ENCODE assay signal across 8 cellular contexts in genomic region chr5:142015781-142016533, GRCh38. TPM values are rescaled to one million over a fixed set of nuclear protein-coding genes. Genes with fewer than 3 reads are reported as not detected.
A peak's percentile ranks its signal among the peaks of the same experiment; 100 is the strongest.
DNase-seq lines count a peak whose midpoint lies in the region; ATAC-seq, FAIRE-seq and TF ChIP-seq lines count a peak whose summit lies in the region.

No MANE protein-coding gene starts in this region.

- TF ChIP-seq POLR2A in HepG2 (IDR thresholded peaks at IDR 0.05; ENCODE audit: insufficient read depth in 1 of 2, low read depth in 2 of 2, low read length in 2 of 2) (no peak), tibial nerve (IDR thresholded peaks at IDR 0.05) (no peak)

- no peak overlapping the region for H2BK120ac ChIP-seq in H9 (ENCODE audit: low read depth, low read length, poor library complexity, severe bottlenecking)

- no peak overlapping the region for H3K14ac ChIP-seq in H9 (ENCODE audit: insufficient read depth, low read length)

- H2BK20ac ChIP-seq in H9 (ENCODE audit: low read depth, low read length, poor library complexity, severe bottlenecking), result no peak overlapping the region

- no peaks in the 10 kb centered on the region for H3K27me3 ChIP-seq in CD4-positive, alpha-beta T cell (ENCODE audit: control insufficient read depth, insufficient read depth, low read length)
- no peaks in the 10 kb centered on the region for H3K27me3 ChIP-seq in H9 (ENCODE audit: insufficient read depth, low read length)
- H3K27me3 ChIP-seq in PC-3 (ENCODE audit: low read length), result no peaks in the 10 kb centered on the region
- H3K27me3 ChIP-seq in HepG2 (ENCODE audit: control insufficient read depth in 1 of 2, insufficient read depth in 2 of 2, low read length in 2 of 2), result peaks cover 0 to 5% of the 10 kb centered on the region in 2 experiments; a peak in 1 of 5 replicates
- H3K27me3 ChIP-seq in tibial nerve, result no peaks in the 10 kb centered on the region

- H4K20me1 ChIP-seq in H9 (ENCODE audit: control insufficient read depth, insufficient read depth, insufficient read length) (no peaks in the 10 kb centered on the region), PC-3 (ENCODE audit: low read length) (no peaks in the 10 kb centered on the region), HepG2 (ENCODE audit: insufficient read depth, low read length) (no peaks in the 10 kb centered on the region)

- H3K4me3 ChIP-seq in PC-3 (ENCODE audit: low read length) (peak overlapping the region; percentile 23; the same call in 1 of the 2 replicates), HepG2 (replicated peaks in 1 of 3; ENCODE audit: insufficient read depth in 1 of 3, low read depth in 2 of 3, low read length in 3 of 3) (no peak overlapping the region), tibial nerve (no peak overlapping the region)

- H3K4me2 ChIP-seq in H9 (ENCODE audit: insufficient read depth, insufficient read length, low read length), result no peak overlapping the region
- H3K4me2 ChIP-seq in PC-3 (ENCODE audit: low read length), result peak overlapping the region; percentile 59
- H3K4me2 ChIP-seq in HepG2 (ENCODE audit: low read depth, low read length), result no peak overlapping the region

- CTCF ChIA-PET in CD4-positive, alpha-beta T cell (lab: Charles Lee), result interaction anchor here (0.7 to 3.1 kb wide), 19 partner anchors 9 to 137 kb away, joined by 3 to 15 read pairs (median 3); partner anchors contain the start of gene RNF14
- CTCF ChIA-PET in PC-3 (lab: Charles Lee), result interaction anchor here (0.6 to 0.7 kb wide), 2 partner anchors 12 to 128 kb away, joined by 3 to 10 read pairs; no protein-coding TSS in a partner anchor
- CTCF ChIA-PET in HepG2 (lab: Yijun Ruan, JAX; ENCODE audit: low intra/inter-chr PET ratio, low total read pairs), result interaction anchor here (1.2 to 2.1 kb wide), 2 partner anchors 24 to 324 kb away, joined by 6 to 9 read pairs; no protein-coding TSS in a partner anchor

- H3T11ph ChIP-seq in H9 (ENCODE audit: low read length), result no peak overlapping the region

- H2BK5ac ChIP-seq in H9 (ENCODE audit: insufficient read length, low read length), result no peak overlapping the region

- no peaks in the 10 kb centered on the region for H3K79me1 ChIP-seq in H9 (ENCODE audit: insufficient read depth, low read depth, low read length, poor library complexity, severe bottlenecking)

- no peaks in the 10 kb centered on the region for H3K9me3 ChIP-seq in CD4-positive, alpha-beta T cell (ENCODE audit: control insufficient read depth, low read length)
- H3K9me3 ChIP-seq in H9 (ENCODE audit: control insufficient read depth, low read depth, low read length), result no peaks in the 10 kb centered on the region
- no peaks in the 10 kb centered on the region for H3K9me3 ChIP-seq in PC-3 (ENCODE audit: low read length)
- peaks cover 6% of the 10 kb centered on the region; the same call in 1 of the 2 replicates for H3K9me3 ChIP-seq in HepG2 (ENCODE audit: low read length)
- no peaks in the 10 kb centered on the region for H3K9me3 ChIP-seq in tibial nerve

- no peaks in the 10 kb centered on the region for H3K9me2 ChIP-seq in PC-3 (replicated peaks; ENCODE audit: low read length)

- peaks cover 8% of the 10 kb centered on the region for H3K23me2 ChIP-seq in H9 (ENCODE audit: insufficient read length, low read depth, low read length, poor library complexity, severe bottlenecking)

- peak overlapping the region; percentile 72 for H3K27ac ChIP-seq in CD4-positive, alpha-beta T cell (ENCODE audit: low read depth, low read length)
- no peak overlapping the region for H3K27ac ChIP-seq in H9 (ENCODE audit: insufficient read length, low read depth, low read length)
- H3K27ac ChIP-seq in PC-3 (ENCODE audit: low read length), result peak overlapping the region; percentile 90
- no peak overlapping the region for H3K27ac ChIP-seq in HepG2 (ENCODE audit: extremely low read length, insufficient read depth, low read length)
- peak overlapping the region in 3 of 4 donors; percentile 51 to 65 (median 58) for H3K27ac ChIP-seq in tibial nerve

- H3K79me2 ChIP-seq in H9 (ENCODE audit: insufficient read depth, low read length) (no peaks in the 10 kb centered on the region), PC-3 (ENCODE audit: low read length) (peaks cover 13% of the 10 kb centered on the region), HepG2 (ENCODE audit: insufficient read depth, low read length) (no peaks in the 10 kb centered on the region)

- H3K36me3 ChIP-seq in PC-3 (ENCODE audit: low read depth, low read length) (no peaks in the 10 kb centered on the region), HepG2 (replicated peaks in 1 of 2; ENCODE audit: control insufficient read depth in 1 of 2, insufficient read depth in 2 of 2, low read length in 2 of 2) (no peaks in the 10 kb centered on the region), tibial nerve (peaks cover 0 to 8% (median 0%) of the 10 kb centered on the region in 3 donors)

- DNase-seq in CD4-positive, alpha-beta T cell, result peak in 3 of 10 experiments; percentile 13 to 32 (median 17)
- DNase-seq in H9 (no peak), PC-3 (peak; percentile 72), HepG2 (ENCODE audit: low spot score) (no peak), tibial nerve (ENCODE audit: low spot score in 2 of 2) (no peak), KG1 (lab: John Stamatoyannopoulos, UW) (no peak), NCI-H2081 (lab: John Stamatoyannopoulos, UW) (no peak)
- peak; percentile 55 to 71 for DNase-seq in activated naive CD4-positive, alpha-beta T cell treated with anti-CD3 and anti-CD28 coated beads, Interleukin-2, amount 50 U/mL, for 72 hours (ENCODE audit: low spot score in 2 of 2)

- no peak for FAIRE-seq in HepG2 (lab: Jason Lieb, UNC)

- H2BK12ac ChIP-seq in H9 (ENCODE audit: insufficient read length, low read depth, low read length), result peak overlapping the region; percentile 20

- no peak overlapping the region for H3K18ac ChIP-seq in H9 (ENCODE audit: insufficient read length, low read depth, low read length)

- H2AK5ac ChIP-seq in H9 (ENCODE audit: insufficient read length, low read length), result no peak overlapping the region

- BruUV-seq in PC-3 (replicated peaks; lab: Mats Ljungman, UMichigan), result no TSS peak
- no TSS peak for BruUV-seq in HepG2 (replicated peaks; lab: Mats Ljungman, UMichigan)

- H2AFZ ChIP-seq in H9 (ENCODE audit: low read length), result no peak overlapping the region
- H2AFZ ChIP-seq in PC-3 (ENCODE audit: low read length), result peak overlapping the region; percentile 42
- no peak overlapping the region for H2AFZ ChIP-seq in HepG2 (ENCODE audit: low read length)

- POLR2A ChIA-PET in CD4-positive, alpha-beta T cell (lab: Charles Lee), result interaction anchor here (0.6 to 3.3 kb wide), 13 partner anchors 9 to 314 kb away, joined by 3 to 53 read pairs (median 4); partner anchors contain the start of genes NDFIP1 and RNF14
- POLR2A ChIA-PET in PC-3 (lab: Charles Lee; ENCODE audit: unreplicated experiment), result no interaction called here
- POLR2A ChIA-PET in HepG2 (lab: Yijun Ruan, JAX), result no interaction called here

- intact Hi-C loops in CD4-positive, alpha-beta T cell (cut with DNase I, micrococcal nuclease), result loop anchor here (1.0 to 10.0 kb wide), 7 partner anchors 9 to 339 kb away; partner anchors contain the start of gene NDFIP1 (in 1 of the 2)
- intact Hi-C loops in PC-3 (cut with micrococcal nuclease) (loop anchor here (1.0 to 2.0 kb wide), 2 partner anchors 9 to 95 kb away; no protein-coding TSS in a partner anchor), HepG2 (cut with micrococcal nuclease; ENCODE audit: unreplicated experiment) (loop anchor here (2.0 kb wide), 1 partner anchor 23 kb away; no protein-coding TSS in a partner anchor)

- H3K4me1 ChIP-seq in H9 (ENCODE audit: insufficient read depth, low read length), result no peaks in the 10 kb centered on the region; the same call in 1 of the 2 replicates
- peaks cover 38% of the 10 kb centered on the region for H3K4me1 ChIP-seq in PC-3 (ENCODE audit: insufficient read depth, low read length)
- H3K4me1 ChIP-seq in HepG2 (ENCODE audit: insufficient read depth, low read length), result peaks cover 43% of the 10 kb centered on the region
- H3K4me1 ChIP-seq in tibial nerve, result peaks cover 0 to 38% (median 11%) of the 10 kb centered on the region in 4 donors

- TF ChIP-seq RAD21 in HepG2 (CRISPR knock-in tag; IDR thresholded peaks at IDR 0.05), result no peak

- peak; percentile 50 for ATAC-seq in CD4-positive, alpha-beta T cell (ENCODE audit: poor library complexity)
- ATAC-seq in PC-3, result peak; percentile 39
- peak; percentile 66 to 73 for ATAC-seq in activated naive CD4-positive, alpha-beta T cell treated with anti-CD3 and anti-CD28 coated beads, Interleukin-2, amount 50 U/mL, for 72 hours
- no peak for ATAC-seq in HepG2

- no peak for TF ChIP-seq EP300 in HepG2 (IDR thresholded peaks at IDR 0.05; ENCODE audit: low read depth in 2 of 2, low read length in 2 of 2)
- TF ChIP-seq EP300 in HepG2 (CRISPR knock-in tag; IDR thresholded peaks at IDR 0.05; ENCODE audit: borderline replicate concordance), result no peak
- TF ChIP-seq EP300 in tibial nerve (IDR thresholded peaks at IDR 0.05), result peak in 1 of 2 donors; percentile 44

- H4K8ac ChIP-seq in H9 (replicated peaks; ENCODE audit: insufficient read length, low read depth, low read length), result no peak overlapping the region

- peak overlapping the region; percentile 15; the same call in 1 of the 2 replicates for H2BK15ac ChIP-seq in H9 (ENCODE audit: low read depth, low read length)

- H3K56ac ChIP-seq in H9 (ENCODE audit: insufficient read length, low read depth, low read length), result no peak overlapping the region

- no peaks in the 10 kb centered on the region for H3K36me3 Mint-ChIP-seq in CD4-positive, alpha-beta T cell (ENCODE audit: low read depth)
- H3K36me3 Mint-ChIP-seq in H9 (ENCODE audit: insufficient read depth in 1 of 3, low read depth in 3 of 3), result peaks cover 0 to 11% (median 6%) of the 10 kb centered on the region in 3 experiments; a peak in 5 of 7 replicates
- H3K36me3 Mint-ChIP-seq in activated naive CD4-positive, alpha-beta T cell treated with anti-CD3 and anti-CD28 coated beads, Interleukin-2, amount 50 U/mL, for 72 hours, result peaks cover 13 to 14% of the 10 kb centered on the region in 2 donors

- no peak overlapping the region for H4K5ac ChIP-seq in H9 (ENCODE audit: insufficient read length, low read depth, low read length)

- no peak overlapping the region for H3K23ac ChIP-seq in H9 (ENCODE audit: insufficient read length, low read depth, low read length)

- H3K9ac ChIP-seq in H9 (ENCODE audit: extremely low read depth, insufficient read length, low read length) (no peak overlapping the region), PC-3 (ENCODE audit: low read length) (peak overlapping the region; percentile 21), HepG2 (ENCODE audit: insufficient read depth, low read depth, low read length) (no peak overlapping the region)

- WGBS in H9 (ENCODE audit: extremely low coverage, insufficient read length, low lambda C conversion rate), result no CpG with 5 or more reads among the region's 6 CpGs
- 20% methylated on average over 6 of the region's 6 CpGs for WGBS in HepG2 (ENCODE audit: low lambda C conversion rate)
- WGBS in tibial nerve, 2 donors, result 69 to 70% methylated on average over 6 of the region's 6 CpGs

- no peaks in the 10 kb centered on the region for H3K27me3 Mint-ChIP-seq in CD4-positive, alpha-beta T cell
- H3K27me3 Mint-ChIP-seq in H9 (ENCODE audit: low read depth), result no peaks in the 10 kb centered on the region; the same call in 1 of the 2 replicates

- peaks cover 79% of the 10 kb centered on the region for H3K4me1 Mint-ChIP-seq in CD4-positive, alpha-beta T cell (ENCODE audit: low read depth)
- peaks cover 8 to 11% of the 10 kb centered on the region in 2 experiments for H3K4me1 Mint-ChIP-seq in H9

- peak overlapping the region; percentile 80 for H3K4me3 Mint-ChIP-seq in CD4-positive, alpha-beta T cell
- no peak overlapping the region; a peak in 1 of 5 replicates for H3K4me3 Mint-ChIP-seq in H9

- in situ Hi-C loops in HepG2 (cut with HindIII; ENCODE audit: extremely low pct_ligation_motif_present, low pct_unique_long_range_greater_than_20kb), result no loop called here

- no peak overlapping the region for H3K4ac ChIP-seq in H9 (ENCODE audit: low read depth, low read length)

- no peak overlapping the region for H4K91ac ChIP-seq in H9 (ENCODE audit: insufficient read length, low read depth, low read length)

- no peak for TF ChIP-seq CTCF in CD4-positive, alpha-beta T cell (IDR thresholded peaks at IDR 0.05)
- no peak for TF ChIP-seq CTCF in H9 (conservative IDR thresholded peaks at IDR 0.05)
- no peak for TF ChIP-seq CTCF in PC-3 (conservative IDR thresholded peaks at IDR 0.05; ENCODE audit: low read depth, low read length)
- TF ChIP-seq CTCF in HepG2 (CRISPR knock-in tag; IDR thresholded peaks at IDR 0.05), result no peak
- TF ChIP-seq CTCF in tibial nerve (IDR thresholded peaks at IDR 0.05), result no peak

- H3F3A ChIP-seq in PC-3 (ENCODE audit: low read length, unreplicated experiment), result no peaks in the 10 kb centered on the region

- peak overlapping the region; percentile 89 for H3K27ac Mint-ChIP-seq in CD4-positive, alpha-beta T cell
- H3K27ac Mint-ChIP-seq in H9, result peak overlapping the region in 1 of 3 experiments; percentile 37; a peak in 2 of 7 replicates
- peak overlapping the region; percentile 92 to 99 for H3K27ac Mint-ChIP-seq in activated naive CD4-positive, alpha-beta T cell treated with anti-CD3 and anti-CD28 coated beads, Interleukin-2, amount 50 U/mL, for 72 hours

- peaks cover 3% of the 10 kb centered on the region for H3K9me3 Mint-ChIP-seq in CD4-positive, alpha-beta T cell
- peaks cover 7 to 11% of the 10 kb centered on the region in 2 experiments; a peak in 4 of 5 replicates for H3K9me3 Mint-ChIP-seq in H9
- H3K9me3 Mint-ChIP-seq in activated naive CD4-positive, alpha-beta T cell treated with anti-CD3 and anti-CD28 coated beads, Interleukin-2, amount 50 U/mL, for 72 hours, result peaks cover 4 to 12% of the 10 kb centered on the region in 2 donors

RNA-seq across cellular contexts. Expression of gene GNPDA1, which starts 3.1 kb away (rescaled TPM):
- total RNA-seq in CD4-positive, alpha-beta T cell, result 1 to 10 TPM; 5.8 to 6.6 TPM
- 66.8 and 68.4 TPM in 2 replicates for total RNA-seq in H9 (2021)
- 34.7 and 36.1 TPM in 2 replicates for total RNA-seq in PC-3 (2014; rRNA removed)
- total RNA-seq in activated naive CD4-positive, alpha-beta T cell treated with anti-CD3 and anti-CD28 coated beads, Interleukin-2, amount 50 U/mL, for 72 hours, result 100 to 1,000 TPM; 162 to 166 TPM
- 54.1 and 74.9 TPM in 2 replicates for total RNA-seq in HepG2 (2016; rRNA removed; fragmentation: Illumina TruSeq; extraction: Trizol)
- 12.0 TPM in 2 replicates for total RNA-seq in HepG2 (2016; cell fraction: cytosol; rRNA removed; fragmentation: Illumina TruSeq; extraction: Trizol; ENCODE audit: low read depth)
- total RNA-seq in HepG2 (2016; cell fraction: insoluble cytoplasmic fraction; rRNA removed; fragmentation: Illumina TruSeq; extraction: Trizol), result 54.7 and 81.4 TPM in 2 replicates
- 35.9 and 36.6 TPM in 2 replicates for total RNA-seq in HepG2 (2016; cell fraction: membrane; rRNA removed; fragmentation: Illumina TruSeq; extraction: Trizol)
- total RNA-seq in HepG2 (2016; cell fraction: nucleus; rRNA removed; fragmentation: Illumina TruSeq; extraction: Trizol), result 23.2 and 24.6 TPM in 2 replicates
- polyA plus RNA-seq in HepG2 (2011; rRNA removed), result 6.0 and 6.1 TPM in 2 replicates
- 9.3 and 10.6 TPM in 2 replicates for polyA plus RNA-seq in HepG2 (2011; cell fraction: cytosol; rRNA removed)
- polyA plus RNA-seq in HepG2 (2011; cell fraction: nucleus; rRNA removed), result 10.6 and 11.6 TPM in 2 replicates
- polyA plus RNA-seq in HepG2 (2012), result 23.3 and 24.2 TPM in 2 replicates
- 11.3 and 13.9 TPM in 2 replicates for polyA plus RNA-seq in HepG2 (2016; cell fraction: cytosol; fragmentation: Illumina TruSeq; extraction: Trizol; ENCODE audit: low read depth)
- 76.4 and 81.8 TPM in 2 replicates for polyA plus RNA-seq in HepG2 (2016; cell fraction: insoluble cytoplasmic fraction; fragmentation: Illumina TruSeq; extraction: Trizol; ENCODE audit: low read depth)
- 25.0 and 27.1 TPM in 2 replicates for polyA plus RNA-seq in HepG2 (2016; cell fraction: membrane; fragmentation: Illumina TruSeq; extraction: Trizol; ENCODE audit: low read depth)
- 37.8 and 39.9 TPM in 2 replicates for polyA plus RNA-seq in HepG2 (2016; cell fraction: nucleus; fragmentation: Illumina TruSeq; extraction: Trizol; ENCODE audit: insufficient read depth, low read depth)
- 8.0 and 21.3 TPM in 2 replicates for polyA minus RNA-seq in HepG2 (2011; rRNA and poly(A)+ RNA removed; ENCODE audit: low replicate concordance)
- 8.3 and 13.9 TPM in 2 replicates for polyA minus RNA-seq in HepG2 (2011; cell fraction: cytosol; rRNA and poly(A)+ RNA removed)
- 9.8 and 11.8 TPM in 2 replicates for polyA minus RNA-seq in HepG2 (2011; cell fraction: nucleus; rRNA and poly(A)+ RNA removed)
- 10 to 100 TPM; 14.0 to 29.7 (median 16.3) TPM for total RNA-seq in tibial nerve

RNA-seq across cellular contexts. Expression of gene RNF14, which starts 47.1 kb away (rescaled TPM):
- total RNA-seq in CD4-positive, alpha-beta T cell, result 10 to 100 TPM in 1 of 2 experiments, 1 to 10 TPM in 1; 8.9 to 10.7 TPM
- 19.5 and 20.1 TPM in 2 replicates for total RNA-seq in H9 (2021)
- total RNA-seq in PC-3 (2014; rRNA removed), result 32.1 and 49.8 TPM in 2 replicates
- 10 to 100 TPM; 29.4 to 38.5 TPM for total RNA-seq in activated naive CD4-positive, alpha-beta T cell treated with anti-CD3 and anti-CD28 coated beads, Interleukin-2, amount 50 U/mL, for 72 hours
- 28.1 and 42.4 TPM in 2 replicates for total RNA-seq in HepG2 (2016; rRNA removed; fragmentation: Illumina TruSeq; extraction: Trizol)
- total RNA-seq in HepG2 (2016; cell fraction: cytosol; rRNA removed; fragmentation: Illumina TruSeq; extraction: Trizol; ENCODE audit: low read depth), result 7.6 TPM in 2 replicates
- 29.9 and 40.7 TPM in 2 replicates for total RNA-seq in HepG2 (2016; cell fraction: insoluble cytoplasmic fraction; rRNA removed; fragmentation: Illumina TruSeq; extraction: Trizol)
- total RNA-seq in HepG2 (2016; cell fraction: membrane; rRNA removed; fragmentation: Illumina TruSeq; extraction: Trizol), result 23.1 and 23.3 TPM in 2 replicates
- total RNA-seq in HepG2 (2016; cell fraction: nucleus; rRNA removed; fragmentation: Illumina TruSeq; extraction: Trizol), result 16.1 and 19.9 TPM in 2 replicates
- 11.0 and 11.3 TPM in 2 replicates for polyA plus RNA-seq in HepG2 (2011; rRNA removed)
- polyA plus RNA-seq in HepG2 (2011; cell fraction: cytosol; rRNA removed), result 6.2 and 9.3 TPM in 2 replicates
- 5.6 and 8.1 TPM in 2 replicates for polyA plus RNA-seq in HepG2 (2011; cell fraction: nucleus; rRNA removed)
- 13.0 and 15.4 TPM in 2 replicates for polyA plus RNA-seq in HepG2 (2012)
- 5.0 and 7.5 TPM in 2 replicates for polyA plus RNA-seq in HepG2 (2016; cell fraction: cytosol; fragmentation: Illumina TruSeq; extraction: Trizol; ENCODE audit: low read depth)
- 23.5 and 26.8 TPM in 2 replicates for polyA plus RNA-seq in HepG2 (2016; cell fraction: insoluble cytoplasmic fraction; fragmentation: Illumina TruSeq; extraction: Trizol; ENCODE audit: low read depth)
- polyA plus RNA-seq in HepG2 (2016; cell fraction: membrane; fragmentation: Illumina TruSeq; extraction: Trizol; ENCODE audit: low read depth), result 11.6 and 11.8 TPM in 2 replicates
- polyA plus RNA-seq in HepG2 (2016; cell fraction: nucleus; fragmentation: Illumina TruSeq; extraction: Trizol; ENCODE audit: insufficient read depth, low read depth), result 9.6 and 13.2 TPM in 2 replicates
- 16.9 and 18.8 TPM in 2 replicates for polyA minus RNA-seq in HepG2 (2011; rRNA and poly(A)+ RNA removed; ENCODE audit: low replicate concordance)
- 8.3 and 10.7 TPM in 2 replicates for polyA minus RNA-seq in HepG2 (2011; cell fraction: cytosol; rRNA and poly(A)+ RNA removed)
- 10.7 and 13.6 TPM in 2 replicates for polyA minus RNA-seq in HepG2 (2011; cell fraction: nucleus; rRNA and poly(A)+ RNA removed)
- total RNA-seq in tibial nerve, result 10 to 100 TPM; 48.0 to 70.5 (median 57.8) TPM

RNA-seq across cellular contexts. Expression of gene PCDH12, which starts 58.0 kb away (rescaled TPM):
- not detected for total RNA-seq in CD4-positive, alpha-beta T cell
- total RNA-seq in H9 (2021) (not detected in 2 replicates), PC-3 (2014; rRNA removed) (0.15 TPM in 1 of 2 replicates, not detected in the other), HepG2 (2016; rRNA removed; fragmentation: Illumina TruSeq; extraction: Trizol) (not detected in 2 replicates), tibial nerve (1 to 10 TPM; 1.0 to 4.5 (median 2.6) TPM)
- total RNA-seq in activated naive CD4-positive, alpha-beta T cell treated with anti-CD3 and anti-CD28 coated beads, Interleukin-2, amount 50 U/mL, for 72 hours, result under 1 TPM; 0.60 to 0.73 TPM
- total RNA-seq in HepG2 (2016; cell fraction: cytosol; rRNA removed; fragmentation: Illumina TruSeq; extraction: Trizol; ENCODE audit: low read depth), result not detected in 2 replicates
- total RNA-seq in HepG2 (2016; cell fraction: insoluble cytoplasmic fraction; rRNA removed; fragmentation: Illumina TruSeq; extraction: Trizol), result not detected in 2 replicates
- total RNA-seq in HepG2 (2016; cell fraction: membrane; rRNA removed; fragmentation: Illumina TruSeq; extraction: Trizol), result not detected in 2 replicates
- total RNA-seq in HepG2 (2016; cell fraction: nucleus; rRNA removed; fragmentation: Illumina TruSeq; extraction: Trizol), result not detected in 2 replicates
- not detected in 2 replicates for polyA plus RNA-seq in HepG2 (2011; rRNA removed)
- not detected in 2 replicates for polyA plus RNA-seq in HepG2 (2011; cell fraction: cytosol; rRNA removed)
- not detected in 2 replicates for polyA plus RNA-seq in HepG2 (2011; cell fraction: nucleus; rRNA removed)
- 0.13 and 0.25 TPM in 2 replicates for polyA plus RNA-seq in HepG2 (2012)
- not detected in 2 replicates for polyA plus RNA-seq in HepG2 (2016; cell fraction: cytosol; fragmentation: Illumina TruSeq; extraction: Trizol; ENCODE audit: low read depth)
- not detected in 2 replicates for polyA plus RNA-seq in HepG2 (2016; cell fraction: insoluble cytoplasmic fraction; fragmentation: Illumina TruSeq; extraction: Trizol; ENCODE audit: low read depth)
- polyA plus RNA-seq in HepG2 (2016; cell fraction: membrane; fragmentation: Illumina TruSeq; extraction: Trizol; ENCODE audit: low read depth), result not detected in 2 replicates
- polyA plus RNA-seq in HepG2 (2016; cell fraction: nucleus; fragmentation: Illumina TruSeq; extraction: Trizol; ENCODE audit: insufficient read depth, low read depth), result not detected in 2 replicates
- 0.33 TPM in 1 of 2 replicates, not detected in the other for polyA minus RNA-seq in HepG2 (2011; rRNA and poly(A)+ RNA removed; ENCODE audit: low replicate concordance)
- polyA minus RNA-seq in HepG2 (2011; cell fraction: cytosol; rRNA and poly(A)+ RNA removed), result not detected in 2 replicates
- polyA minus RNA-seq in HepG2 (2011; cell fraction: nucleus; rRNA and poly(A)+ RNA removed), result not detected in 2 replicates

Comparison
In these comparisons a context has a peak if more than half of its experiments do, and no peak if none do; other contexts are left out.
1. DNase-seq: peak in PC-3 (single experiment) and activated naive CD4-positive, alpha-beta T cell treated with anti-CD3 and anti-CD28 coated beads, Interleukin-2, amount 50 U/mL, for 72 hours (2 of 2); none in H9 (single experiment), HepG2 (single experiment), tibial nerve (0 of 2), KG1 (single experiment) and NCI-H2081 (0 of 2).
2. H3K27ac ChIP-seq: peak in CD4-positive, alpha-beta T cell (single experiment), PC-3 (single experiment) and tibial nerve (3 of 4); none in H9 (single experiment) and HepG2 (single experiment).